Comparison of ENCODE assay signal across 8 cellular contexts in genomic region chr10:114526497-114527238, GRCh38.
DNase-seq lines count a peak whose midpoint lies in the region; TF ChIP-seq lines count a peak whose summit lies in the region.

No MANE protein-coding gene starts in this region.

- peak; percentile 57 for TF ChIP-seq POLR2A in GM10847 (IDR thresholded peaks at IDR 0.05; ENCODE audit: extremely low read depth, insufficient read length)

- no peaks in the 10 kb centered on the region for H3K27me3 Mint-ChIP-seq in HFFc6 (ENCODE audit: insufficient read depth)

- H3K4me3 ChIP-seq in iPS-15b (ENCODE audit: low read depth, low read length) (peak overlapping the region; percentile 72), skeletal muscle satellite cell (ENCODE audit: low read length) (peak overlapping the region; percentile 53)

- TF ChIP-seq CTCF in HFFc6 (IDR thresholded peaks at IDR 0.05), result no peak

- H3K9me3 ChIP-seq in iPS-15b (ENCODE audit: control insufficient read depth, insufficient read depth, low read length), result no peaks in the 10 kb centered on the region
- no peaks in the 10 kb centered on the region for H3K9me3 ChIP-seq in skeletal muscle satellite cell (replicated peaks; ENCODE audit: low read length)

- H3K9ac ChIP-seq in iPS-15b (ENCODE audit: low read depth, low read length) (peak overlapping the region; percentile 70), skeletal muscle satellite cell (ENCODE audit: low read depth, low read length) (peak overlapping the region; percentile 27)

- peak overlapping the region; percentile 50; the same call in 1 of the 2 replicates for H3K4me3 Mint-ChIP-seq in HFFc6

- H3K4me1 Mint-ChIP-seq in HFFc6 (ENCODE audit: low read depth), result peaks cover 7% of the 10 kb centered on the region

- H3K4me1 ChIP-seq in iPS-15b (ENCODE audit: control insufficient read depth, insufficient read depth, low read length) (peaks cover 14% of the 10 kb centered on the region), skeletal muscle satellite cell (ENCODE audit: control insufficient read depth, insufficient read depth, low read length) (peaks cover 13% of the 10 kb centered on the region)

- H3K27ac Mint-ChIP-seq in HFFc6, result no peak overlapping the region

- H3K36me3 Mint-ChIP-seq in HFFc6 (ENCODE audit: low read depth), result no peaks in the 10 kb centered on the region

- H3K9me3 Mint-ChIP-seq in HFFc6, result no peaks in the 10 kb centered on the region

- H3K27me3 ChIP-seq in iPS-15b (ENCODE audit: control insufficient read depth, insufficient read depth, low read length) (no peaks in the 10 kb centered on the region), skeletal muscle satellite cell (ENCODE audit: control insufficient read depth, insufficient read depth, low read length) (peaks cover 13% of the 10 kb centered on the region)

- H3K4me2 ChIP-seq in skeletal muscle satellite cell (ENCODE audit: low read length), result peak overlapping the region; percentile 77

- H3K36me3 ChIP-seq in iPS-15b (ENCODE audit: control insufficient read depth, insufficient read depth, low read length) (no peaks in the 10 kb centered on the region), skeletal muscle satellite cell (ENCODE audit: insufficient read depth, low read length) (no peaks in the 10 kb centered on the region)

- DNase-seq in HFFc6 (no peak), NCI-H1092 treated with DMSO at 0.1 percent for 48 hours (lab: John Stamatoyannopoulos, UW) (peak; percentile 87), T follicular helper cell (ENCODE audit: low read depth) (peak; percentile 88), astrocyte of the hippocampus (ENCODE audit: low read depth, low spot score) (peak; percentile 74), NCI-H226 (no peak)

Comparison
In these comparisons a context has a peak if more than half of its experiments do, and no peak if none do; other contexts are left out.
1. DNase-seq: peak in NCI-H1092 treated with DMSO at 0.1 percent for 48 hours (single experiment), T follicular helper cell (single experiment) and astrocyte of the hippocampus (single experiment); none in HFFc6 (single experiment) and NCI-H226 (single experiment).